In genomic region chr12:1056390-1056789, GRCh38 we compare ENCODE assay signal across 1 cellular context.
TF ChIP-seq lines count a peak whose summit lies in the region.

No MANE protein-coding gene starts in this region.

TF ChIP-seq in H1, 55 proteins besides CTCF, POLR2A, EP300 and RAD21 (continued from another document):
- TF ChIP-seq RBBP5 (IDR thresholded peaks at IDR 0.05; ENCODE audit: borderline replicate concordance, low read depth, low read length) (no peak), HDAC6 (IDR thresholded peaks at IDR 0.05; ENCODE audit: low read depth, low read length) (no peak), FOSL1 (IDR thresholded peaks at IDR 0.05; ENCODE audit: insufficient read depth, low read depth, low read length) (no peak), SIRT6 (IDR thresholded peaks at IDR 0.05; ENCODE audit: low read length) (no peak), TCF12 (IDR thresholded peaks at IDR 0.05; ENCODE audit: low read depth, low read length) (0 out of 2 replicates have a peak, but pooled peaks have one; percentile 35), GABPA (IDR thresholded peaks at IDR 0.05; ENCODE audit: borderline replicate concordance, insufficient read depth, low read length) (no peak), EZH2 (IDR thresholded peaks at IDR 0.05; ENCODE audit: low read depth, low read length, severe bottlenecking) (no peak), TEAD4 (IDR thresholded peaks at IDR 0.05; ENCODE audit: low read depth, low read length) (no peak), YY1 (IDR thresholded peaks at IDR 0.05; ENCODE audit: low read depth, low read length) (0 out of 2 replicates have a peak, but pooled peaks have one; percentile 56), BACH1 (IDR thresholded peaks at IDR 0.05; ENCODE audit: low read length) (no peak), ASH2L (IDR thresholded peaks at IDR 0.05; ENCODE audit: low read length) (no peak)
